In the genomic region with DNA sequence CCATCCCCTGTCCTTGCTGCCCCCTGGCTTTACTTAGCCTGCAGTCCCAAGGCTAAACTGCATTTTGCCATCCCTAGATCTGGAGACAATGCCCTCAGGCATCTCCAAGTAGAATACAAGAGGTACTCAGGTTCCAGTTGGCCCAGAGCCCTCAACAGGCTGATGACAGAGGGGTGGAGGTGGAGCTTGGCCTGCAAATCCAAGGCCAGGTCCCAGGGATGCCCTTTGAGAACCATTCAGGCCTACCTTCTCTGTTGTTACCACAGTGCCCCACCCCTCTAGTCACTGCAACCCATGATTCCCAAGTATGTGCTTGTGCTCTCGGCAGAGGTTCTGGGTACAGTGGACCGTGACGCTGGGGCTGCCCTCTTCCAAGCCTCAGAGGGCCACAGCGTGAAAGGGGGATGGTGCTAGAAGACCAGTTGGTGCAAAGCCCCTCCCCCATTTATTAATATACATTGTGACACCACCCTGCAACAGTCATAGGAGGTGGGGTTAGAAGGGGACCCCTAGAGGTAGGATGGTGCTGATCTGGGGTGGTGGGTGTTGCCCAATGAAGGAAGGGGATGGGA, we compare ENCODE assay signal across 13 cellular contexts. TPM values are rescaled to one million over a fixed set of nuclear protein-coding genes. Genes with fewer than 3 reads are reported as not detected.
DNase-seq lines count a peak whose midpoint lies in the region; ATAC-seq and TF ChIP-seq lines count a peak whose summit lies in the region.
"Had no signal": no experiment of that assay in that cellular context is flagged by ENCODE, and none has a peak within 500 bp of the region (broad histone marks: within the 10 kb centered on the region; RNA-seq: fewer than 3 reads in every experiment).

No MANE protein-coding gene starts in this region.

- H3K4me1 ChIP-seq in GM23338 (ENCODE audit: insufficient read depth), result no peaks in the 10 kb centered on the region; the same call in 1 of the 2 replicates
- H3K4me1 ChIP-seq in esophagus squamous epithelium, result peaks cover 0 to 18% (median 0%) of the 10 kb centered on the region in 3 donors

- no peak overlapping the region for H3K27ac Mint-ChIP-seq in GM23338

- H3K9me3 Mint-ChIP-seq in GM23338, result no peaks in the 10 kb centered on the region

- no peak overlapping the region for H3K4me2 ChIP-seq in GM23338
- H3K4me2 ChIP-seq: KMS-11 had no signal

- peaks cover 4% of the 10 kb centered on the region; the same call in 1 of the 2 replicates for H3K79me2 ChIP-seq in GM23338 (replicated peaks; ENCODE audit: insufficient read depth)

- no peak overlapping the region for H3K4me3 Mint-ChIP-seq in GM23338

- no peaks in the 10 kb centered on the region for H3K9me2 ChIP-seq in GM23338 (ENCODE audit: insufficient read depth)

- no peaks in the 10 kb centered on the region for H3K9me3 ChIP-seq in esophagus squamous epithelium
- H3K9me3 ChIP-seq: ovary had no signal

- H3K36me3 Mint-ChIP-seq in GM23338 (ENCODE audit: low read depth), result peaks cover 30% of the 10 kb centered on the region; the same call in 2 of the 3 replicates

- no peaks in the 10 kb centered on the region for H4K20me1 ChIP-seq in GM23338 (replicated peaks; ENCODE audit: insufficient read depth)

- TF ChIP-seq POLR2A in esophagus squamous epithelium (IDR thresholded peaks at IDR 0.05), result no peak

- TF ChIP-seq CTCF in GM23338 (conservative IDR thresholded peaks at IDR 0.05; ENCODE audit: low read depth in 2 of 2) (no peak), esophagus squamous epithelium (IDR thresholded peaks at IDR 0.05) (no peak)

- no peak overlapping the region for H2AFZ ChIP-seq in GM23338

- WGBS in esophagus squamous epithelium, 2 donors, result no CpG with 5 or more reads among the region's 4 CpGs

- peaks cover 3% of the 10 kb centered on the region; the same call in 2 of the 3 replicates for H3K4me1 Mint-ChIP-seq in GM23338

- H3K27me3 ChIP-seq in GM23338 (ENCODE audit: insufficient read depth) (no peaks in the 10 kb centered on the region), esophagus squamous epithelium (no peaks in the 10 kb centered on the region)
- H3K27me3 ChIP-seq: ovary had no signal

- 0 out of 2 replicates have a peak, but pooled peaks cover 2% of the 10 kb centered on the region for H3F3A ChIP-seq in GM23338 (replicated peaks; ENCODE audit: low read depth)

- peak; percentile 4; the same call in 1 of the 3 replicates for ATAC-seq in GM23338
- ATAC-seq in GM21723 (IDR thresholded peaks at IDR 0.05; ENCODE audit: unreplicated experiment), result no peak

- H3K27me3 Mint-ChIP-seq in GM23338 (ENCODE audit: insufficient read depth, low read depth, poor library complexity), result peaks cover 5% of the 10 kb centered on the region

- peak; percentile 78 for DNase-seq in Caki2 (ENCODE audit: low read depth)
- peak; percentile 25 for DNase-seq in GM23338 (ENCODE audit: low spot score)
- peak; percentile 37 for DNase-seq in cerebellum (ENCODE audit: low spot score)
- DNase-seq in esophagus squamous epithelium (lab: John Stamatoyannopoulos, UW), result no peak
- no peak for DNase-seq in DMS114 treated with DMSO at 0.1 percent for 48 hours (lab: John Stamatoyannopoulos, UW; ENCODE audit: unreplicated experiment)
- DNase-seq: activated CD4-positive, alpha-beta T cell treated with anti-CD3 and anti-CD28 coated beads for 48 hours; cerebellar nuclear complex; foreskin fibroblast; T1000 had no signal

- intact Hi-C loops in esophagus squamous epithelium (cut with DNase I), result no loop called here

- in situ Hi-C loops in Caki2 (cut with HindIII; ENCODE audit: low pct_unique_long_range_greater_than_20kb, low sequenced_read_pairs), result no loop called here

- no peak overlapping the region for H3K4me3 ChIP-seq in GM23338
- no peak overlapping the region for H3K4me3 ChIP-seq in esophagus squamous epithelium
- H3K4me3 ChIP-seq: ovary had no signal

- H3K27ac ChIP-seq in GM23338 (ENCODE audit: low read depth), result no peak overlapping the region
- H3K27ac ChIP-seq in esophagus squamous epithelium, result no peak overlapping the region
- H3K27ac ChIP-seq: HL-60, KMS-11, ovary had no signal

- H3K36me3 ChIP-seq in GM23338 (ENCODE audit: insufficient read depth), result no peaks in the 10 kb centered on the region
- peaks cover 0 to 51% (median 13%) of the 10 kb centered on the region in 3 donors for H3K36me3 ChIP-seq in esophagus squamous epithelium
- H3K36me3 ChIP-seq: ovary had no signal

TF ChIP-seq in GM23338, 12 proteins besides CTCF, POLR2A, EP300 and RAD21 (continues in another document):
- TF ChIP-seq, protein P1, sequence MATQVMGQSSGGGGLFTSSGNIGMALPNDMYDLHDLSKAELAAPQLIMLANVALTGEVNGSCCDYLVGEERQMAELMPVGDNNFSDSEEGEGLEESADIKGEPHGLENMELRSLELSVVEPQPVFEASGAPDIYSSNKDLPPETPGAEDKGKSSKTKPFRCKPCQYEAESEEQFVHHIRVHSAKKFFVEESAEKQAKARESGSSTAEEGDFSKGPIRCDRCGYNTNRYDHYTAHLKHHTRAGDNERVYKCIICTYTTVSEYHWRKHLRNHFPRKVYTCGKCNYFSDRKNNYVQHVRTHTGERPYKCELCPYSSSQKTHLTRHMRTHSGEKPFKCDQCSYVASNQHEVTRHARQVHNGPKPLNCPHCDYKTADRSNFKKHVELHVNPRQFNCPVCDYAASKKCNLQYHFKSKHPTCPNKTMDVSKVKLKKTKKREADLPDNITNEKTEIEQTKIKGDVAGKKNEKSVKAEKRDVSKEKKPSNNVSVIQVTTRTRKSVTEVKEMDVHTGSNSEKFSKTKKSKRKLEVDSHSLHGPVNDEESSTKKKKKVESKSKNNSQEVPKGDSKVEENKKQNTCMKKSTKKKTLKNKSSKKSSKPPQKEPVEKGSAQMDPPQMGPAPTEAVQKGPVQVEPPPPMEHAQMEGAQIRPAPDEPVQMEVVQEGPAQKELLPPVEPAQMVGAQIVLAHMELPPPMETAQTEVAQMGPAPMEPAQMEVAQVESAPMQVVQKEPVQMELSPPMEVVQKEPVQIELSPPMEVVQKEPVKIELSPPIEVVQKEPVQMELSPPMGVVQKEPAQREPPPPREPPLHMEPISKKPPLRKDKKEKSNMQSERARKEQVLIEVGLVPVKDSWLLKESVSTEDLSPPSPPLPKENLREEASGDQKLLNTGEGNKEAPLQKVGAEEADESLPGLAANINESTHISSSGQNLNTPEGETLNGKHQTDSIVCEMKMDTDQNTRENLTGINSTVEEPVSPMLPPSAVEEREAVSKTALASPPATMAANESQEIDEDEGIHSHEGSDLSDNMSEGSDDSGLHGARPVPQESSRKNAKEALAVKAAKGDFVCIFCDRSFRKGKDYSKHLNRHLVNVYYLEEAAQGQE (IDR thresholded peaks at IDR 0.05; ENCODE audit: unreplicated experiment), result no peak

RNA-seq across cellular contexts. Expression of a gene that starts 6.4 kb away (rescaled TPM):
- 67.5 and 88.3 TPM in 2 replicates for total RNA-seq in Caki2 (2014; rRNA removed; shearing (Covaris generic); ENCODE audit: low replicate concordance)
- 344 and 377 TPM in 2 replicates for total RNA-seq in GM23338 (2014; rRNA removed; shearing (Covaris generic))
- 97.7 and 104 TPM in 2 replicates for polyA plus RNA-seq in GM23338 (2016; fragmentation: Nextera tagmentation; extraction: Ambion mirVana)
- total RNA-seq in cerebellum (112 TPM), esophagus squamous epithelium (100 to 1,000 TPM; 126 to 238 (median 153) TPM)

RNA-seq across cellular contexts. Expression of a gene that starts 31.3 kb away (rescaled TPM):
- 78.8 and 104 TPM in 2 replicates for total RNA-seq in Caki2 (2014; rRNA removed; shearing (Covaris generic); ENCODE audit: low replicate concordance)
- total RNA-seq in GM23338 (2014; rRNA removed; shearing (Covaris generic)), result 111 and 158 TPM in 2 replicates
- polyA plus RNA-seq in GM23338 (2016; fragmentation: Nextera tagmentation; extraction: Ambion mirVana), result 55.9 and 58.9 TPM in 2 replicates
- total RNA-seq in cerebellum (57.0 TPM), esophagus squamous epithelium (100 to 1,000 TPM in 2 of 4 donors, 10 to 100 TPM in 2; 78.1 to 115 (median 99.4) TPM)

RNA-seq across cellular contexts. Expression of a gene that starts 42.2 kb away (rescaled TPM):
- total RNA-seq in Caki2 (2014; rRNA removed; shearing (Covaris generic); ENCODE audit: low replicate concordance), result 27.4 and 38.0 TPM in 2 replicates
- total RNA-seq in GM23338 (2014; rRNA removed; shearing (Covaris generic)), result 80.0 and 101 TPM in 2 replicates
- 38.9 and 39.5 TPM in 2 replicates for polyA plus RNA-seq in GM23338 (2016; fragmentation: Nextera tagmentation; extraction: Ambion mirVana)
- total RNA-seq in cerebellum (31.8 TPM), esophagus squamous epithelium (10 to 100 TPM; 28.1 to 35.6 (median 28.6) TPM)

RNA-seq across cellular contexts. Expression of a gene that starts 42.7 kb away (rescaled TPM):
- 92.9 and 154 TPM in 2 replicates for total RNA-seq in Caki2 (2014; rRNA removed; shearing (Covaris generic); ENCODE audit: low replicate concordance)
- 52.2 and 103 TPM in 2 replicates for total RNA-seq in GM23338 (2014; rRNA removed; shearing (Covaris generic))
- 238 and 247 TPM in 2 replicates for polyA plus RNA-seq in GM23338 (2016; fragmentation: Nextera tagmentation; extraction: Ambion mirVana)
- 37.2 TPM for total RNA-seq in cerebellum
- total RNA-seq in esophagus squamous epithelium, result 10 to 100 TPM; 41.4 to 74.6 (median 59.8) TPM

RNA-seq across cellular contexts. Expression of a gene that starts 45.6 kb away (rescaled TPM):
- total RNA-seq in Caki2 (2014; rRNA removed; shearing (Covaris generic); ENCODE audit: low replicate concordance), result 15.8 and 39.1 TPM in 2 replicates
- 61.9 and 65.1 TPM in 2 replicates for total RNA-seq in GM23338 (2014; rRNA removed; shearing (Covaris generic))
- 57.0 and 64.2 TPM in 2 replicates for polyA plus RNA-seq in GM23338 (2016; fragmentation: Nextera tagmentation; extraction: Ambion mirVana)
- total RNA-seq in cerebellum (81.1 TPM), esophagus squamous epithelium (10 to 100 TPM in 3 of 4 donors, 1 to 10 TPM in 1; 6.6 to 26.9 (median 21.3) TPM)

Comparison
In these comparisons a context has a peak if more than half of its experiments do, and no peak if none do; other contexts are left out.
1. DNase-seq: peak in Caki2 (single experiment), GM23338 (single experiment) and cerebellum (single experiment); none in esophagus squamous epithelium (single experiment) and DMS114 treated with DMSO at 0.1 percent for 48 hours (single experiment).